Comparison of ENCODE assay signal across 9 cellular contexts in the genomic region with DNA sequence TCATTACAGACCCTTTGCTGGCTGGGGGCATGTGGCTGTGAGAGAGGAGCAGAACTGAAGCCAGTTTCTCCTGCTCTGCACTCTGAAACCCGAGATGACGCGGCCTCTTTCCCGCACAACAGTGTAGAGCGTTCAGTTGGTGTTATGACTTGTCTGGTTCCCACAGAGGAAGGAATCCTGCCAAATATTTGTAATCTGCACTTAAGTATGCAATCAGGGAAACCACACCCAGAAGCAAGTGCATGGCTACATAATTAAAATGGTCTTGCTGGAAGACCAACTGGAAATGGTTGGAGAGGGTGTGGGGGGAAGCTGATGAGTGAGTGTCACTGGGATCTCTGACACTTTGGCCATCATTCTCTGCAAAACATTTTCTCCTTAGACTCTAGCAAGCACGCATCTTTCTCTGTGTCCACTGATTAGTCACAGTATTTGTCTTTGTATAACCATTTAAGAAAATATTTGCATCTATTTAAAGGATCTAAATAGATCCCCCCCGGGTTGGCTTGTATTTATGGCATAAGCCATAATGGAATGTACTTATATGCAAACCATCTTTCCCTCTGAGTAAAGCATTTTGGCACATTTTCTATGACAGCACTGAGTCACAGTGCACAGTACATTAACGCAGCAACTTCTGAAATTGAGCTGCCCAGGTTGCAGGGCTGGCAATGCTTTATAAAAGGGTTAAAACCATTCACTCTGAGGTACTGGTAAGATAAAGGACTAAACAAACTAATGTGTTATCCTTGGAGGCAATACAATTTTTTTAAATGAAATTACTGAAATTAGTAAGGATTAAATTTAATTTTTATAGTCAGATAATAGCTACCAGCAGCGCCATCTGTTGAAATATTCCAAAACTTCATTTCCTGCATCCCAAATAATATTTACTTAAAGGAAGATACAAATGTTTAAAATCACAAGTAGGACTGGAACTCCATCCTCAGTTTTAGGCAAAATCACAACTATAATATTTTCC.
DNase-seq lines count a peak whose midpoint lies in the region; ATAC-seq and TF ChIP-seq lines count a peak whose summit lies in the region.
"Had no signal": no experiment of that assay in that cellular context is flagged by ENCODE, and none has a peak within 500 bp of the region (broad histone marks: within the 10 kb centered on the region; RNA-seq: fewer than 3 reads in every experiment).

No MANE protein-coding gene starts in this region.

- no peak for TF ChIP-seq POLR2A in suprapubic skin (IDR thresholded peaks at IDR 0.05)

- no peak for ATAC-seq in HG02885 (IDR thresholded peaks at IDR 0.05; ENCODE audit: poor library complexity, unreplicated experiment)

- no peaks in the 10 kb centered on the region for H3K9me3 ChIP-seq in suprapubic skin
- H3K9me3 ChIP-seq: BLaER1 had no signal

- H3K4me3 ChIP-seq in fibroblast of villous mesenchyme (ENCODE audit: low read depth, low read length) (no peak overlapping the region), suprapubic skin (no peak overlapping the region)
- H3K4me3 ChIP-seq: BLaER1 had no signal

- H3K4me1 ChIP-seq in suprapubic skin = peaks cover 21% of the 10 kb centered on the region
- H3K4me1 ChIP-seq: BLaER1 had no signal

- TF ChIP-seq CTCF in RWPE1 (conservative IDR thresholded peaks at IDR 0.05; ENCODE audit: low read depth) (peak; percentile 29; the same call in 1 of the 2 replicates), fibroblast of villous mesenchyme (IDR thresholded peaks at IDR 0.05; ENCODE audit: insufficient read depth, low read depth, low read length) (peak; percentile 13), suprapubic skin (IDR thresholded peaks at IDR 0.05) (peak in 1 of 2 donors; percentile 19)

- H3K27me3 ChIP-seq in suprapubic skin = no peaks in the 10 kb centered on the region
- H3K27me3 ChIP-seq: BLaER1 had no signal

- CTCF ChIA-PET in RWPE1 (lab: Yijun Ruan, JAX) = interaction anchor here (0.5 to 1.0 kb wide), 4 partner anchors 45 to 79 kb away, joined by 3 to 4 read pairs (median 3); no protein-coding TSS in a partner anchor

- H3K36me3 ChIP-seq in suprapubic skin = no peaks in the 10 kb centered on the region
- H3K36me3 ChIP-seq: BLaER1 had no signal

- TF ChIP-seq EP300 in suprapubic skin (IDR thresholded peaks at IDR 0.05) = no peak

- H3K27ac ChIP-seq in RWPE1 = peak overlapping the region; percentile 83
- H3K27ac ChIP-seq in suprapubic skin = peak overlapping the region; percentile 59
- H3K27ac ChIP-seq in caudate nucleus (ENCODE audit: low read depth, low read length) = no peak overlapping the region
- H3K27ac ChIP-seq: BLaER1 had no signal

- 30% methylated on average over 9 of the region's 9 CpGs for WGBS in suprapubic skin

- POLR2A ChIA-PET in RWPE1 (lab: Yijun Ruan, JAX; ENCODE audit: low non-redundant PET) = no interaction called here

- DNase-seq in NCI-H1436 (lab: John Stamatoyannopoulos, UW) (peak; percentile 43), NCI-H1436 treated with DMSO at 0.1 percent for 48 hours (lab: John Stamatoyannopoulos, UW) (no peak), RWPE1 (ENCODE audit: low spot score) (peak; percentile 87), fibroblast of villous mesenchyme (ENCODE audit: low read depth) (peak; percentile 76), suprapubic skin (ENCODE audit: low spot score in 2 of 2) (no peak), NOMO-1 treated with dmso at 0.1 percent for 144 hours (lab: John Stamatoyannopoulos, UW; ENCODE audit: unreplicated experiment) (no peak), caudate nucleus (lab: John Stamatoyannopoulos, UW) (no peak)

Comparison
In these comparisons a context has a peak if more than half of its experiments do, and no peak if none do; other contexts are left out.
1. DNase-seq: peak in NCI-H1436 (single experiment), RWPE1 (single experiment) and fibroblast of villous mesenchyme (single experiment); none in NCI-H1436 treated with DMSO at 0.1 percent for 48 hours (single experiment), suprapubic skin (0 of 2), NOMO-1 treated with dmso at 0.1 percent for 144 hours (single experiment) and caudate nucleus (0 of 61).